Comparison of ENCODE assay signal across 7 cellular contexts in genomic region chr6:29005183-29005885, GRCh38. TPM values are rescaled to one million over a fixed set of nuclear protein-coding genes. Genes with fewer than 3 reads are reported as not detected.
A peak's percentile ranks its signal among the peaks of the same experiment; 100 is the strongest.
DNase-seq lines count a peak whose midpoint lies in the region; ATAC-seq, FAIRE-seq and TF ChIP-seq lines count a peak whose summit lies in the region.

Gene ZNF311 (minus strand): TSS chr6:29005315. CDS start chr6:29003954, 1,361 bp downstream.

- no peaks in the 10 kb centered on the region for H3K27me3 ChIP-seq in K562 (ENCODE audit: control insufficient read depth in 2 of 2, insufficient read depth in 2 of 2, low read length in 2 of 2)
- no peaks in the 10 kb centered on the region for H3K27me3 ChIP-seq in sigmoid colon

- 3% methylated on average over 27 of the region's 29 CpGs for WGBS in K562 (ENCODE audit: insufficient coverage, low coverage, missing lambda C conversion rate)
- 3 to 7% methylated on average over 29 of the region's 29 CpGs for WGBS in sigmoid colon, 2 donors

- no peaks in the 10 kb centered on the region for H3K9me1 ChIP-seq in K562 (ENCODE audit: control insufficient read depth, insufficient read depth, low read length)

- FAIRE-seq in K562 (lab: Jason Lieb, UNC) (peak; percentile 94), RCC 7860 (lab: Jason Lieb, UNC) (no peak)

- peak; percentile 30; the same call in 1 of the 2 replicates for TF ChIP-seq EP300 in K562 (IDR thresholded peaks at IDR 0.05; ENCODE audit: low read length)
- no peak for TF ChIP-seq EP300 in sigmoid colon (IDR thresholded peaks at IDR 0.05)

- H3K9me3 ChIP-seq in K562 (replicated peaks; ENCODE audit: control insufficient read depth, insufficient read depth, low read depth, low read length) (no peaks in the 10 kb centered on the region), sigmoid colon (no peaks in the 10 kb centered on the region)

- H4K20me1 ChIP-seq in K562 (replicated peaks; ENCODE audit: control insufficient read depth, insufficient read depth, low read length): no peaks in the 10 kb centered on the region

- POLR2A ChIA-PET in K562 (lab: Yijun Ruan, JAX): interaction anchor here (0.6 to 1.6 kb wide), 11 partner anchors 9 to 194 kb away, joined by 3 to 11 read pairs (median 3); partner anchors contain the start of gene TRIM27

- CTCF ChIA-PET in K562 (lab: Yijun Ruan, JAX; ENCODE audit: low intra/inter-chr PET ratio): interaction anchor here (0.7 to 1.1 kb wide), 2 partner anchors 13 to 24 kb away, joined by 3 to 4 read pairs; no protein-coding TSS in a partner anchor

- H3K36me3 ChIP-seq in K562 (ENCODE audit: control insufficient read depth, insufficient read depth, low read length) (peaks cover 19% of the 10 kb centered on the region), sigmoid colon (no peaks in the 10 kb centered on the region)

- H3K27ac ChIP-seq in K562 (ENCODE audit: extremely low read depth, low read depth, low read length): peak within 1 kb of the TSS; percentile 70
- peak within 1 kb of the TSS; percentile 51 to 75 (median 69) for H3K27ac ChIP-seq in sigmoid colon

- peak; percentile 95 for TF ChIP-seq POLR2A in K562 (conservative IDR thresholded peaks at IDR 0.05)
- no peak for TF ChIP-seq POLR2A in sigmoid colon (IDR thresholded peaks at IDR 0.05)

- intact Hi-C loops in K562 (cut with micrococcal nuclease) (no loop called here), sigmoid colon (cut with DNase I) (loop anchor here (2.0 kb wide), 1 partner anchor 19 kb away; no protein-coding TSS in a partner anchor)

- DNase-seq in H4 (ENCODE audit: low spot score) (peak; percentile 85), NOMO-1 treated with dmso at 0.1 percent for 144 hours (lab: John Stamatoyannopoulos, UW; ENCODE audit: unreplicated experiment) (peak; percentile 89), K562 (ENCODE audit: extremely low read depth in 1 of 4, low spot score in 3 of 4) (peak; percentile 61 to 97 (median 78)), sigmoid colon (peak; percentile 77), cerebellar nuclear complex (lab: John Stamatoyannopoulos, UW) (no peak), RCC 7860 (ENCODE audit: low spot score) (no peak)

- BruUV-seq in K562 (replicated peaks; lab: Mats Ljungman, UMichigan): TSS peak; percentile 90

- in situ Hi-C loops in K562 (cut with MboI): no loop called here

- peaks cover 12% of the 10 kb centered on the region; the same call in 2 of the 3 replicates for H3K79me2 ChIP-seq in K562 (ENCODE audit: control insufficient read depth, insufficient read depth, low read length)

- TF ChIP-seq RAD21 in K562 (CRISPR knock-in tag; conservative IDR thresholded peaks at IDR 0.05 in 1 of 2, IDR thresholded peaks at IDR 0.05 in 1 of 2): no peak

- peak within 1 kb of the TSS; percentile 62 for H3K9ac ChIP-seq in K562 (ENCODE audit: insufficient read depth in 1 of 2, low read depth in 2 of 2, low read length in 2 of 2)

- H3K4me3 ChIP-seq in K562 (peak within 1 kb of the TSS; percentile 45), iPS-11a (ENCODE audit: low read depth, low read length) (peak within 1 kb of the TSS; percentile 28), sigmoid colon (peak within 1 kb of the TSS; percentile 52 to 67 (median 60))

- H3K4me1 ChIP-seq in K562 (replicated peaks in 1 of 2; ENCODE audit: control insufficient read depth in 2 of 2, insufficient read depth in 2 of 2, low read length in 2 of 2): peaks cover 10 to 20% of the 10 kb centered on the region in 2 experiments; a peak in 4 of 5 replicates
- H3K4me1 ChIP-seq in sigmoid colon: peaks cover 0 to 5% (median 2%) of the 10 kb centered on the region in 4 donors

- no peak for TF ChIP-seq CTCF in K562 (IDR thresholded peaks at IDR 0.05 in 2 of 3, conservative IDR thresholded peaks at IDR 0.05 in 1 of 3; ENCODE audit: insufficient read depth in 2 of 3, low read depth in 1 of 3, low read length in 3 of 3)
- TF ChIP-seq CTCF in sigmoid colon (IDR thresholded peaks at IDR 0.05): no peak

- H2AFZ ChIP-seq in K562 (ENCODE audit: low read depth, low read length): peak within 1 kb of the TSS; percentile 86

- peak; percentile 99 for ATAC-seq in K562

- H3K4me2 ChIP-seq in K562 (ENCODE audit: insufficient read depth, low read length): peak within 1 kb of the TSS; percentile 78

TF ChIP-seq in K562, 482 proteins besides CTCF, POLR2A, EP300 and RAD21 (continues in another document):
- TF ChIP-seq ZNF518B (CRISPR knock-in tag; IDR thresholded peaks at IDR 0.05) (no peak), ELF1 (tag; IDR thresholded peaks at IDR 0.05) (peak; percentile 89), HOMEZ (CRISPR knock-in tag; IDR thresholded peaks at IDR 0.05) (no peak), FIP1L1 (IDR thresholded peaks at IDR 0.05; ENCODE audit: low read depth, low read length, poor library complexity, severe bottlenecking) (no peak), ZNF583 (CRISPR knock-in tag; IDR thresholded peaks at IDR 0.05) (0 out of 2 replicates have a peak, but pooled peaks have one; percentile 22)

RNA-seq across cellular contexts. Expression of gene ZNF311, which starts in this region (rescaled TPM):
- 1.2 and 3.0 TPM in 2 replicates for total RNA-seq in H4 (2014; rRNA removed; shearing (Covaris generic))
- total RNA-seq in K562 (2011; cell fraction: chromatin; rRNA removed; ENCODE audit: low replicate concordance): 7.3 and 15.9 TPM in 2 replicates
- 5.4 and 5.5 TPM in 2 replicates for total RNA-seq in K562 (2011; cell fraction: nucleolus; rRNA removed)
- total RNA-seq in K562 (2011; cell fraction: nucleoplasm; rRNA removed): 6.9 and 7.6 TPM in 2 replicates
- 5.6 and 6.3 TPM in 2 replicates for total RNA-seq in K562 (2014; rRNA removed)
- total RNA-seq in K562 (2014; rRNA removed; fragmentation: Illumina TruSeq; extraction: Trizol): 8.3 and 9.5 TPM in 2 replicates
- total RNA-seq in K562 (2015; rRNA removed; fragmentation: Illumina TruSeq; extraction: Trizol): 7.4 and 8.2 TPM in 2 replicates
- total RNA-seq in K562 (2021): 6.5 and 7.5 TPM in 2 replicates
- polyA plus RNA-seq in K562 (2011; rRNA removed): 7.5 and 9.3 TPM in 2 replicates
- 1.7 and 3.6 TPM in 2 replicates for polyA plus RNA-seq in K562 (2011; cell fraction: cytosol; rRNA removed)
- polyA plus RNA-seq in K562 (2011; cell fraction: nucleus; rRNA removed): 17.8 and 23.0 TPM in 2 replicates
- polyA plus RNA-seq in K562 (2012): 4.8 and 9.8 TPM in 2 replicates
- 6.5 and 7.5 TPM in 2 replicates for polyA plus RNA-seq in K562 (2014; fragmentation: Illumina TruSeq; extraction: Trizol)
- 10 to 100 TPM in 1 of 2 experiments, 1 to 10 TPM in 1; 5.1 to 10.0 TPM for polyA plus RNA-seq in K562 (2014; fragmentation: Nextera tagmentation; extraction: Ambion mirVana)
- polyA plus RNA-seq in K562 (2014; rRNA removed): 7.5 and 8.3 TPM in 2 replicates
- polyA minus RNA-seq in K562 (2011; rRNA and poly(A)+ RNA removed): 7.8 and 11.1 TPM in 2 replicates
- polyA minus RNA-seq in K562 (2011; cell fraction: cytosol; rRNA and poly(A)+ RNA removed): 2.1 and 2.3 TPM in 2 replicates
- polyA minus RNA-seq in K562 (2011; cell fraction: nucleus; rRNA and poly(A)+ RNA removed): 3.1 and 7.7 TPM in 2 replicates
- 1 to 10 TPM in 1 of 4 donors, under 1 TPM in 3; 0.28 to 1.4 (median 0.83) TPM for total RNA-seq in sigmoid colon
- 1 to 10 TPM in 1 of 3 donors, under 1 TPM in 2; 0.60 to 1.4 (median 0.73) TPM for polyA plus RNA-seq in sigmoid colon

Comparison
In these comparisons a context has a peak if more than half of its experiments do, and no peak if none do; other contexts are left out.
1. DNase-seq: peak in H4 (single experiment), NOMO-1 treated with dmso at 0.1 percent for 144 hours (single experiment), K562 (4 of 4) and sigmoid colon (single experiment); none in cerebellar nuclear complex (0 of 2) and RCC 7860 (single experiment).
2. Peak in every context shown above with its lines, with median percentiles within 50 percentile points of each other: H3K4me3 ChIP-seq.